Comparison of ENCODE assay signal across 8 cellular contexts in the genomic region with DNA sequence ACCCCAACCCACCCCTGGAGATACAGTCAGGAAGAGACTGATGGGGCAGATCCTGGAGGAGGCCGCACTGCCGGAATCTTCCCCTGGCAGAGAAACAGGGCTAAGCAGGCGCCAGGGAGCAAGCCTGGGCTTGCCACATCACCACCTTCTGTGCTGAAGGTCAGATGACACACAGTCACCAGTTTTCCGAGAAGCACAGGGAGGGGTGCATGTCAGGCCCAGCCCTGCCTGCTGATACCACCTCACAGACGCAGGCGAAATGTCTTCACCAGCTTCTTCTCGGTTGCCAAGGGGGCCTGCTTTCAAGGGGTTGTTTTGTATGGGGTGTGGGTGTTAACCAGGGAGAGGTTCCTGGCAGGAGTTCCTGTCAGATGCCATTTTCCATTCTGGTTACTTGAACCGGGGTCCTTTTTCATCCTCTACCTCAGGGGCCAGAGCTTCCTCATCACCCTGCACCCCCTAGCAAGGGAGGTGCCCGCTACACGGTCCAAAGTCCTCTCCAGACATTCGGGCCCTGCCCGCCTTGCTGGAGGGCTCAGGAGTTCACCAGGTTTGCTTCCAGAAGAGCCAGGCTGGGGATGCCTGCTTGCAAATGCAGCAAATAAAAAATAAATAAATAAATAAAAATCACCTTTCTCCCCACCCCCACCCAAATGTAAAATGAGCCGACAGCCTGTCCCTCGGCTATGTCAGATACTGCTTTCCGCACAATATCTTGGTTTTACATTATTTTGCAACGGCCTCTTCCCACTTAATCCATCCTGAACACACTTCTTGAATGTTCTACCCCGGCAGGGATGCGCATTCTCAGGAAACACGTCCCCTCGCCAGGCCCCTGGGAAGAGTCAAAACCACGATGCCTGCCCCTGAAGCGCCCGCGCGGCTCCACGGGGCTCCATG. TPM values are rescaled to one million over a fixed set of nuclear protein-coding genes. Genes with fewer than 3 reads are reported as not detected.
DNase-seq lines count a peak whose midpoint lies in the region; ATAC-seq and TF ChIP-seq lines count a peak whose summit lies in the region.

No MANE protein-coding gene starts in this region.

- H3K9me3 ChIP-seq in NT2/D1 (ENCODE audit: insufficient read depth, low read length) (no peaks in the 10 kb centered on the region), endocrine pancreas (ENCODE audit: control insufficient read depth, low read length) (no peaks in the 10 kb centered on the region)

- H3K4me1 ChIP-seq in NT2/D1 (ENCODE audit: insufficient read depth, insufficient read length) (peaks cover 29% of the 10 kb centered on the region), endocrine pancreas (ENCODE audit: control insufficient read depth, insufficient read depth, low read length) (peaks cover 3% of the 10 kb centered on the region)

- peak overlapping the region; percentile 99 to 100 for H3K4me3 Mint-ChIP-seq in CD14-positive monocyte
- peak overlapping the region; percentile 88 for H3K4me3 Mint-ChIP-seq in mesothelial cell of epicardium

- H3K4me3 ChIP-seq in NT2/D1 (ENCODE audit: insufficient read length, low read depth) (peak overlapping the region; percentile 31), endocrine pancreas (ENCODE audit: control insufficient read depth, insufficient read depth, low read length) (peak overlapping the region; percentile 45)

- peaks cover 37 to 41% of the 10 kb centered on the region in 2 donors for H3K36me3 Mint-ChIP-seq in CD14-positive monocyte
- no peaks in the 10 kb centered on the region for H3K36me3 Mint-ChIP-seq in mesothelial cell of epicardium

- H3K27ac Mint-ChIP-seq in CD14-positive monocyte (peak overlapping the region; percentile 99 to 100 (median 100)), mesothelial cell of epicardium (peak overlapping the region; percentile 100)

- H3K9me3 Mint-ChIP-seq in CD14-positive monocyte: peaks cover 6 to 23% (median 18%) of the 10 kb centered on the region in 7 donors
- no peaks in the 10 kb centered on the region for H3K9me3 Mint-ChIP-seq in mesothelial cell of epicardium

- ATAC-seq in GM21515 (IDR thresholded peaks at IDR 0.05; ENCODE audit: unreplicated experiment): no peak

- H3K4me1 Mint-ChIP-seq in CD14-positive monocyte (peaks cover 38% of the 10 kb centered on the region), mesothelial cell of epicardium (peaks cover 86% of the 10 kb centered on the region)

- H3K27me3 ChIP-seq in NT2/D1 (ENCODE audit: insufficient read depth, insufficient read length): no peaks in the 10 kb centered on the region
- no peaks in the 10 kb centered on the region for H3K27me3 ChIP-seq in endocrine pancreas (ENCODE audit: control insufficient read depth, insufficient read depth, low read length)

- DNase-seq in CD14-positive monocyte (ENCODE audit: low spot score): peak; percentile 98
- DNase-seq in HPDE6-E6E7 (ENCODE audit: extremely low spot score): peak; percentile 84
- DNase-seq in NT2/D1 (ENCODE audit: low read depth, low spot score): no peak
- DNase-seq in activated CD8-positive, alpha-beta memory T cell treated with anti-CD3 and anti-CD28 coated beads, Interleukin-2, amount 50 U/mL, for 24 hours (ENCODE audit: extremely low read depth): peak; percentile 88
- DNase-seq in mesothelial cell of epicardium (ENCODE audit: low spot score in 2 of 2, unreplicated experiment in 2 of 2): peak in 1 of 2 experiments; percentile 60
- peak; percentile 61 for DNase-seq in stimulated activated CD8-positive, alpha-beta memory T cell treated with anti-CD3 and anti-CD28 coated beads, Interleukin-15, amount 100 ng/mL, for 24 hours (ENCODE audit: low read depth)

- H3K9ac ChIP-seq in NT2/D1 (ENCODE audit: insufficient read length, low read depth) (peak overlapping the region; percentile 91), endocrine pancreas (ENCODE audit: control insufficient read depth, insufficient read depth, low read length) (peak overlapping the region; percentile 94)

- H3K27me3 Mint-ChIP-seq in CD14-positive monocyte (ENCODE audit: low read depth in 3 of 3) (peaks cover 0 to 39% (median 13%) of the 10 kb centered on the region in 3 donors), mesothelial cell of epicardium (ENCODE audit: low read depth) (no peaks in the 10 kb centered on the region)

- no peak for TF ChIP-seq CTCF in CD14-positive monocyte (IDR thresholded peaks at IDR 0.05)
- no peak for TF ChIP-seq CTCF in mesothelial cell of epicardium (IDR thresholded peaks at IDR 0.05; ENCODE audit: unreplicated experiment)

- H3K36me3 ChIP-seq in NT2/D1 (ENCODE audit: insufficient read depth, insufficient read length, low read length): peaks cover 27% of the 10 kb centered on the region
- H3K36me3 ChIP-seq in endocrine pancreas (ENCODE audit: control insufficient read depth, insufficient read depth, low read length): no peaks in the 10 kb centered on the region

- intact Hi-C loops in CD14-positive monocyte (cut with micrococcal nuclease): loop anchor here (1.0 to 2.0 kb wide), 2 partner anchors 76 to 77 kb away; a partner anchor contains a TSS

RNA-seq across cellular contexts. Expression of a gene that starts 1.1 kb away (rescaled TPM):
- 1 to 10 TPM in 1 of 2 donors, under 1 TPM in 1; 0.90 to 1.3 TPM for polyA plus RNA-seq in CD14-positive monocyte
- 236 to 269 TPM (median 246 TPM) in 3 replicates for total RNA-seq in mesothelial cell of epicardium

RNA-seq across cellular contexts. Expression of a gene that starts 35.0 kb away (rescaled TPM):
- 10 to 100 TPM; 33.7 to 41.2 TPM for polyA plus RNA-seq in CD14-positive monocyte
- total RNA-seq in mesothelial cell of epicardium: 23.5 to 26.4 TPM (median 25.0 TPM) in 3 replicates

RNA-seq across cellular contexts. Expression of a gene that starts 39.0 kb away (rescaled TPM):
- 1 to 10 TPM; 3.7 to 4.1 TPM for polyA plus RNA-seq in CD14-positive monocyte
- 3.9 to 4.7 TPM (median 4.7 TPM) in 3 replicates for total RNA-seq in mesothelial cell of epicardium
